In genomic region chr7:2886900-2887299, GRCh38 we compare ENCODE assay signal across 1 cellular context.
TF ChIP-seq lines count a peak whose summit lies in the region.

No MANE protein-coding gene starts in this region.

TF ChIP-seq in HEK293, 187 proteins besides CTCF, POLR2A, EP300 and RAD21 (continued from another document):
- TF ChIP-seq ZSCAN4 (tag by site-specific recombination; IDR thresholded peaks at IDR 0.05), result peak; percentile 96
- TF ChIP-seq SP7 (tag by site-specific recombination; IDR thresholded peaks at IDR 0.05), result 0 out of 2 replicates have a peak, but pooled peaks have one; percentile 14
- TF ChIP-seq ZNF654 (tag by site-specific recombination; IDR thresholded peaks at IDR 0.05; ENCODE audit: low read depth), result peak; percentile 97
- TF ChIP-seq ZBTB26 (tag by site-specific recombination; optimal IDR thresholded peaks at IDR 0.05), result peak; percentile 13
- no peak for TF ChIP-seq ZNF354C (tag by site-specific recombination; IDR thresholded peaks at IDR 0.05; ENCODE audit: borderline replicate concordance, low read depth)
- TF ChIP-seq ZBTB17 (tag by site-specific recombination; IDR thresholded peaks at IDR 0.05), result 0 out of 2 replicates have a peak, but pooled peaks have one; percentile 12
TF ChIP-seq in HEK293: peak in this region for 8.
